Comparison of ENCODE assay signal across 4 cellular contexts in the genomic region with DNA sequence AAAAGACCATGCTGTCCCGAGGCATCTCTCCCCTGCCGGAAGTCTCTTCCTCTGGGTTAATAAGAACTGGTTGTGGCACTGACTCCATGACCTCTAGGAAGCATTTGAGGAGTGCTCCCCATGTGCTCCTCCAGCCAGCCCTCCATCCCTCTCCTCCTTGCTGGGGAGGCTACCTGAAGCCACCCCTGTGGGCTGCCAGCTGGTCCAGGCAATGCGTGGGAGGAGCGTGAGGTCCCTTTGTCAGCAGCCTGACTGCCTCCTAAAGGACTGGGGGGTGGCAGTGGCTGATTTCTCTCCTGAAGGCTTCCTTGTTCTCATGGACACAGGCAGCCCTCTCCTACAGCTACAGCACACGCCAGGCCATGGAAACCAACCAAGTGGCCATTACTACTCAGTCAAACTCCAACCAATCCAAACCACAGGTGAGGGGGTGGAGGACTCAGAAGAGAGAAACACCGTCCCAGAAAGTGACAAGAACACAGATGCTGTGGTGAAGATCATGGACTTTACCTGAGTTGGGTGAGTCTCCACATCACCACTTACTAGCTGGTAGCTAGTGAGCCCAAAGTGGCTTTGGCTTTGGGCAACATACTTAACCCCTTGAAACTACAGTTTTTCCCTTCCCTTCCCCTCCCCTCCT.
TF ChIP-seq lines count a peak whose summit lies in the region.

No MANE protein-coding gene starts in this region.

TF ChIP-seq in SK-N-SH treated with all-trans-retinoic acid at 6 μM for 48 hours, 23 proteins besides CTCF, POLR2A, EP300 and RAD21:
- TF ChIP-seq, protein P1, sequence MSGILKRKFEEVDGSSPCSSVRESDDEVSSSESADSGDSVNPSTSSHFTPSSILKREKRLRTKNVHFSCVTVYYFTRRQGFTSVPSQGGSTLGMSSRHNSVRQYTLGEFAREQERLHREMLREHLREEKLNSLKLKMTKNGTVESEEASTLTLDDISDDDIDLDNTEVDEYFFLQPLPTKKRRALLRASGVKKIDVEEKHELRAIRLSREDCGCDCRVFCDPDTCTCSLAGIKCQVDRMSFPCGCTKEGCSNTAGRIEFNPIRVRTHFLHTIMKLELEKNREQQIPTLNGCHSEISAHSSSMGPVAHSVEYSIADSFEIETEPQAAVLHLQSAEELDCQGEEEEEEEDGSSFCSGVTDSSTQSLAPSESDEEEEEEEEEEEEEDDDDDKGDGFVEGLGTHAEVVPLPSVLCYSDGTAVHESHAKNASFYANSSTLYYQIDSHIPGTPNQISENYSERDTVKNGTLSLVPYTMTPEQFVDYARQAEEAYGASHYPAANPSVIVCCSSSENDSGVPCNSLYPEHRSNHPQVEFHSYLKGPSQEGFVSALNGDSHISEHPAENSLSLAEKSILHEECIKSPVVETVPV (CRISPR knock-in tag; IDR thresholded peaks at IDR 0.05), result no peak
- no peak for TF ChIP-seq TOX (CRISPR knock-in tag; IDR thresholded peaks at IDR 0.05; ENCODE audit: borderline replicate concordance)

TF ChIP-seq in SK-N-SH, 30 proteins besides CTCF, POLR2A, EP300 and RAD21:
- TF ChIP-seq JUND (IDR thresholded peaks at IDR 0.05), result no peak
- TF ChIP-seq, protein P2, sequence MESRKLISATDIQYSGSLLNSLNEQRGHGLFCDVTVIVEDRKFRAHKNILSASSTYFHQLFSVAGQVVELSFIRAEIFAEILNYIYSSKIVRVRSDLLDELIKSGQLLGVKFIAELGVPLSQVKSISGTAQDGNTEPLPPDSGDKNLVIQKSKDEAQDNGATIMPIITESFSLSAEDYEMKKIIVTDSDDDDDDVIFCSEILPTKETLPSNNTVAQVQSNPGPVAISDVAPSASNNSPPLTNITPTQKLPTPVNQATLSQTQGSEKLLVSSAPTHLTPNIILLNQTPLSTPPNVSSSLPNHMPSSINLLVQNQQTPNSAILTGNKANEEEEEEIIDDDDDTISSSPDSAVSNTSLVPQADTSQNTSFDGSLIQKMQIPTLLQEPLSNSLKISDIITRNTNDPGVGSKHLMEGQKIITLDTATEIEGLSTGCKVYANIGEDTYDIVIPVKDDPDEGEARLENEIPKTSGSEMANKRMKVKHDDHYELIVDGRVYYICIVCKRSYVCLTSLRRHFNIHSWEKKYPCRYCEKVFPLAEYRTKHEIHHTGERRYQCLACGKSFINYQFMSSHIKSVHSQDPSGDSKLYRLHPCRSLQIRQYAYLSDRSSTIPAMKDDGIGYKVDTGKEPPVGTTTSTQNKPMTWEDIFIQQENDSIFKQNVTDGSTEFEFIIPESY (IDR thresholded peaks at IDR 0.05; ENCODE audit: borderline replicate concordance, low read depth), result no peak
- TF ChIP-seq, protein P3, sequence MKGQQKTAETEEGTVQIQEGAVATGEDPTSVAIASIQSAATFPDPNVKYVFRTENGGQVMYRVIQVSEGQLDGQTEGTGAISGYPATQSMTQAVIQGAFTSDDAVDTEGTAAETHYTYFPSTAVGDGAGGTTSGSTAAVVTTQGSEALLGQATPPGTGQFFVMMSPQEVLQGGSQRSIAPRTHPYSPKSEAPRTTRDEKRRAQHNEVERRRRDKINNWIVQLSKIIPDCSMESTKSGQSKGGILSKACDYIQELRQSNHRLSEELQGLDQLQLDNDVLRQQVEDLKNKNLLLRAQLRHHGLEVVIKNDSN (IDR thresholded peaks at IDR 0.05; ENCODE audit: borderline replicate concordance, low read depth), result no peak

TF ChIP-seq in Ishikawa, 13 proteins besides CTCF, POLR2A, EP300 and RAD21:
- TF ChIP-seq EGR1 (IDR thresholded peaks at IDR 0.05) (0 out of 2 replicates have a peak, but pooled peaks have one; percentile 35), NFIC (IDR thresholded peaks at IDR 0.05) (no peak)
- TF ChIP-seq, protein P4, sequence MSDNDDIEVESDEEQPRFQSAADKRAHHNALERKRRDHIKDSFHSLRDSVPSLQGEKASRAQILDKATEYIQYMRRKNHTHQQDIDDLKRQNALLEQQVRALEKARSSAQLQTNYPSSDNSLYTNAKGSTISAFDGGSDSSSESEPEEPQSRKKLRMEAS (IDR thresholded peaks at IDR 0.05), result no peak

TF ChIP-seq in GM12878, 131 proteins besides CTCF, POLR2A, EP300 and RAD21:
- TF ChIP-seq SREBF1 (IDR thresholded peaks at IDR 0.05; ENCODE audit: low read length), result no peak
- no peak for TF ChIP-seq SIN3A (IDR thresholded peaks at IDR 0.05; ENCODE audit: low read depth, low read length)
- TF ChIP-seq NFXL1 (IDR thresholded peaks at IDR 0.05; ENCODE audit: borderline replicate concordance), result 0 out of 2 replicates have a peak, but pooled peaks have one; percentile 74
- TF ChIP-seq MYC (IDR thresholded peaks at IDR 0.05; ENCODE audit: insufficient read depth, insufficient read length, insufficient replicate concordance, low read length, severe bottlenecking), result no peak
- 0 out of 2 replicates have a peak, but pooled peaks have one; percentile 10 for TF ChIP-seq RUNX3 (IDR thresholded peaks at IDR 0.05; ENCODE audit: low read length)
- no peak for TF ChIP-seq KLF5 (IDR thresholded peaks at IDR 0.05; ENCODE audit: partially characterized antibody)
